Comparison of ENCODE assay signal across 8 cellular contexts in genomic region chr19:38213911-38214625, GRCh38. TPM values are rescaled to one million over a fixed set of nuclear protein-coding genes. Genes with fewer than 3 reads are reported as not detected.
DNase-seq lines count a peak whose midpoint lies in the region; ATAC-seq and TF ChIP-seq lines count a peak whose summit lies in the region.

No MANE protein-coding gene starts in this region.

- intact Hi-C loops in activated CD4-positive, alpha-beta memory T cell treated with anti-CD3 and anti-CD28 coated beads for 36 hours (cut with micrococcal nuclease): no loop called here

- H3K4me3 ChIP-seq in epithelial cell of proximal tubule (ENCODE audit: low read depth, low read length): no peak overlapping the region

- peak overlapping the region; percentile 76 for H3K27ac Mint-ChIP-seq in activated CD4-positive, alpha-beta memory T cell treated with anti-CD3 and anti-CD28 coated beads for 36 hours

- no peaks in the 10 kb centered on the region for H3K9me3 Mint-ChIP-seq in activated CD4-positive, alpha-beta memory T cell treated with anti-CD3 and anti-CD28 coated beads for 36 hours

- H3K4me1 Mint-ChIP-seq in activated CD4-positive, alpha-beta memory T cell treated with anti-CD3 and anti-CD28 coated beads for 36 hours (ENCODE audit: low read depth): peaks cover 23% of the 10 kb centered on the region

- no peak for TF ChIP-seq CTCF in epithelial cell of proximal tubule (conservative IDR thresholded peaks at IDR 0.05; ENCODE audit: low read depth, low read length)

- CTCF ChIA-PET in activated CD4-positive, alpha-beta memory T cell treated with anti-CD3 and anti-CD28 coated beads for 36 hours (lab: Charles Lee): interaction anchor here (1.5 kb wide), 1 partner anchor 311 kb away, joined by 3 read pairs; no protein-coding TSS in a partner anchor

- H3K27me3 Mint-ChIP-seq in activated CD4-positive, alpha-beta memory T cell treated with anti-CD3 and anti-CD28 coated beads for 36 hours: peaks cover 59% of the 10 kb centered on the region

- H3K36me3 Mint-ChIP-seq in activated CD4-positive, alpha-beta memory T cell treated with anti-CD3 and anti-CD28 coated beads for 36 hours: peaks cover 5% of the 10 kb centered on the region

- H3K4me3 Mint-ChIP-seq in activated CD4-positive, alpha-beta memory T cell treated with anti-CD3 and anti-CD28 coated beads for 36 hours: peak overlapping the region; percentile 65

- peak; percentile 87 for DNase-seq in Daoy (ENCODE audit: low read depth)
- peak; percentile 44 for DNase-seq in HPDE6-E6E7 (ENCODE audit: extremely low spot score)
- peak; percentile 87 for DNase-seq in activated CD4-positive, alpha-beta memory T cell treated with anti-CD3 and anti-CD28 coated beads for 36 hours
- peak; percentile 31 for DNase-seq in epithelial cell of proximal tubule (ENCODE audit: low read depth)
- DNase-seq in stimulated activated CD8-positive, alpha-beta memory T cell treated with anti-CD3 and anti-CD28 coated beads, Interleukin-12 subunit alpha, Interleukin-12 subunit beta, amount 100 ng/mL, for 4 hours (ENCODE audit: low read depth): peak; percentile 48

- POLR2A ChIA-PET in activated CD4-positive, alpha-beta memory T cell treated with anti-CD3 and anti-CD28 coated beads for 36 hours (lab: Charles Lee): no interaction called here

- no peak for ATAC-seq in GM21576 (IDR thresholded peaks at IDR 0.05; ENCODE audit: unreplicated experiment)
- ATAC-seq in HG03280 (IDR thresholded peaks at IDR 0.05; ENCODE audit: unreplicated experiment): no peak
- no peak for ATAC-seq in GM19023 (IDR thresholded peaks at IDR 0.05; ENCODE audit: unreplicated experiment)

RNA-seq across cellular contexts. Expression of gene DPF1, which starts 10.0 kb away (rescaled TPM):
- 5.3 and 6.4 TPM in 2 replicates for total RNA-seq in Daoy (2014; rRNA removed; shearing (Covaris generic))
- total RNA-seq in activated CD4-positive, alpha-beta memory T cell treated with anti-CD3 and anti-CD28 coated beads for 36 hours: 1 to 10 TPM in 1 of 2 experiments, under 1 TPM in 1; 0.75 to 1.2 TPM
- 1.3 and 2.6 TPM in 2 replicates for total RNA-seq in epithelial cell of proximal tubule

RNA-seq across cellular contexts. Expression of gene PPP1R14A, which starts 42.1 kb away (rescaled TPM):
- total RNA-seq in Daoy (2014; rRNA removed; shearing (Covaris generic)): 6.1 TPM in 1 of 2 replicates, not detected in the other
- total RNA-seq in activated CD4-positive, alpha-beta memory T cell treated with anti-CD3 and anti-CD28 coated beads for 36 hours: 1 to 10 TPM; 1.6 to 1.8 TPM
- total RNA-seq in epithelial cell of proximal tubule: 13.4 and 14.3 TPM in 2 replicates

RNA-seq across cellular contexts. Expression of gene SPINT2, which starts 50.3 kb away (rescaled TPM):
- 3.3 and 5.5 TPM in 2 replicates for total RNA-seq in Daoy (2014; rRNA removed; shearing (Covaris generic))
- 10 to 100 TPM; 57.5 to 60.9 TPM for total RNA-seq in activated CD4-positive, alpha-beta memory T cell treated with anti-CD3 and anti-CD28 coated beads for 36 hours
- total RNA-seq in epithelial cell of proximal tubule: 539 and 548 TPM in 2 replicates

Comparison
In these comparisons a context has a peak if more than half of its experiments do, and no peak if none do; other contexts are left out.
1. DNase-seq: peak in every context shown above with its lines; median percentile 87 in Daoy; 87 in activated CD4-positive, alpha-beta memory T cell treated with anti-CD3 and anti-CD28 coated beads for 36 hours; 48 in stimulated activated CD8-positive, alpha-beta memory T cell treated with anti-CD3 and anti-CD28 coated beads, Interleukin-12 subunit alpha, Interleukin-12 subunit beta, amount 100 ng/mL, for 4 hours; 44 in HPDE6-E6E7; 31 in epithelial cell of proximal tubule.